ENCODE assay signal across 14 cellular contexts in genomic region chr1:221824025-221824424, GRCh38.
DNase-seq lines count a peak whose midpoint lies in the region; ATAC-seq, FAIRE-seq and TF ChIP-seq lines count a peak whose summit lies in the region.
"Had no signal": no experiment of that assay in that cellular context is flagged by ENCODE, and none has a peak within 500 bp of the region (broad histone marks: within the 10 kb centered on the region; RNA-seq: fewer than 3 reads in every experiment).

No MANE protein-coding gene starts in this region.

- H3K4me1 ChIP-seq in A549: peaks cover 18% of the 10 kb centered on the region; the same call in 2 of the 3 replicates
- H3K4me1 ChIP-seq: pancreas had no signal

- H3K27ac ChIP-seq in A549 (peak overlapping the region in 1 of 2 experiments; percentile 2; a peak in 2 of 6 replicates), caudate nucleus (ENCODE audit: low read depth, low read length) (no peak overlapping the region)
- H3K27ac ChIP-seq: cardiac muscle cell, pancreas had no signal

- no peak overlapping the region for H3K4me3 ChIP-seq in A549
- H3K4me3 ChIP-seq: cardiac muscle cell, pancreas had no signal

- H3K27me3 Mint-ChIP-seq in central memory CD8-positive, alpha-beta T cell: no peaks in the 10 kb centered on the region

- peaks cover 33% of the 10 kb centered on the region for H3K4me1 Mint-ChIP-seq in central memory CD8-positive, alpha-beta T cell

- H3K9me3 ChIP-seq in A549: 0 out of 3 replicates have a peak, but pooled peaks cover under 1% of the 10 kb centered on the region
- H3K9me3 ChIP-seq: pancreas had no signal

- POLR2A ChIA-PET in A549 (lab: Yijun Ruan, JAX): no interaction called here

- 42% methylated on average over 2 of the region's 2 CpGs for WGBS in A549 (ENCODE audit: missing lambda C conversion rate)

- TF ChIP-seq POLR2A in A549 (IDR thresholded peaks at IDR 0.05; ENCODE audit: low read length): no peak

- H3K4me3 Mint-ChIP-seq in central memory CD8-positive, alpha-beta T cell: no peak overlapping the region
- H3K4me3 Mint-ChIP-seq: CD4-positive, CD25-positive, alpha-beta regulatory T cell had no signal

- ATAC-seq in A549 (peak; percentile 67 to 74; a peak in 5 of 6 replicates), GM18907 (IDR thresholded peaks at IDR 0.05; ENCODE audit: unreplicated experiment) (peak; percentile 63), HG03442 (IDR thresholded peaks at IDR 0.05; ENCODE audit: unreplicated experiment) (peak; percentile 51)
- no peak for ATAC-seq in central memory CD8-positive, alpha-beta T cell (replicated peaks; ENCODE audit: extremely low read depth, poor library complexity, severe bottlenecking)

- DNase-seq in A549 (ENCODE audit: low read depth in 1 of 2, low spot score in 1 of 2): peak in 1 of 2 experiments; percentile 31
- DNase-seq in central memory CD8-positive, alpha-beta T cell (ENCODE audit: low spot score in 2 of 2): no peak
- no peak for DNase-seq in caudate nucleus (lab: John Stamatoyannopoulos, UW)
- DNase-seq in NCI-H2196 (lab: John Stamatoyannopoulos, UW; ENCODE audit: unreplicated experiment): no peak
- no peak for DNase-seq in SHP77 (lab: John Stamatoyannopoulos, UW)
- no peak for DNase-seq in amygdala (lab: John Stamatoyannopoulos, UW)
- DNase-seq: CD4-positive, CD25-positive, alpha-beta regulatory T cell; NCI-H510A treated with DMSO at 0.1 percent for 48 hours; pancreas; T-helper 9 cell had no signal

- H3K36me3 Mint-ChIP-seq in central memory CD8-positive, alpha-beta T cell (ENCODE audit: insufficient read depth): peaks cover 6% of the 10 kb centered on the region
- H3K36me3 Mint-ChIP-seq: CD4-positive, CD25-positive, alpha-beta regulatory T cell had no signal

- peaks cover 13% of the 10 kb centered on the region for H3K9me3 Mint-ChIP-seq in central memory CD8-positive, alpha-beta T cell

- TF ChIP-seq EP300 in A549 (IDR thresholded peaks at IDR 0.05): peak in 1 of 2 experiments; percentile 44; a peak in 1 of 5 replicates

- CTCF ChIA-PET in A549 (lab: Yijun Ruan, JAX): interaction anchor here (1.0 kb wide), 1 partner anchor 9 kb away, joined by 3 read pairs; no protein-coding TSS in a partner anchor

- TF ChIP-seq CTCF in A549 (IDR thresholded peaks at IDR 0.05): no peak

- peak overlapping the region; percentile 4; the same call in 1 of the 3 replicates for H3K4me2 ChIP-seq in A549

- H3K27ac Mint-ChIP-seq in central memory CD8-positive, alpha-beta T cell (ENCODE audit: low read depth): peak overlapping the region; percentile 83

- TF ChIP-seq RAD21 in A549 (conservative IDR thresholded peaks at IDR 0.05 in 1 of 2, IDR thresholded peaks at IDR 0.05 in 1 of 2): 0 out of 5 replicates have a peak, but pooled peaks of 1 of the 2 experiments have one; percentile 13

- no peak for FAIRE-seq in A549 (lab: Jason Lieb, UNC)
- FAIRE-seq: islet of Langerhans, pancreas had no signal

TF ChIP-seq in A549, 52 proteins besides CTCF, POLR2A, EP300 and RAD21:
- TF ChIP-seq ATOH8 (CRISPR knock-in tag; IDR thresholded peaks at IDR 0.05; ENCODE audit: low read depth) (no peak), NFE2L2 (conservative IDR thresholded peaks at IDR 0.05; ENCODE audit: low read length) (no peak), FOSL2 (IDR thresholded peaks at IDR 0.05) (0 out of 2 replicates have a peak, but pooled peaks have one; percentile 32), FOSL2 (CRISPR knock-in tag; IDR thresholded peaks at IDR 0.05) (no peak), TP53 (CRISPR knock-in tag; IDR thresholded peaks at IDR 0.05) (no peak), JUNB (IDR thresholded peaks at IDR 0.05) (peak; percentile 78; the same call in 1 of the 2 replicates)
